Comparison of ENCODE assay signal across 11 cellular contexts in the genomic region with DNA sequence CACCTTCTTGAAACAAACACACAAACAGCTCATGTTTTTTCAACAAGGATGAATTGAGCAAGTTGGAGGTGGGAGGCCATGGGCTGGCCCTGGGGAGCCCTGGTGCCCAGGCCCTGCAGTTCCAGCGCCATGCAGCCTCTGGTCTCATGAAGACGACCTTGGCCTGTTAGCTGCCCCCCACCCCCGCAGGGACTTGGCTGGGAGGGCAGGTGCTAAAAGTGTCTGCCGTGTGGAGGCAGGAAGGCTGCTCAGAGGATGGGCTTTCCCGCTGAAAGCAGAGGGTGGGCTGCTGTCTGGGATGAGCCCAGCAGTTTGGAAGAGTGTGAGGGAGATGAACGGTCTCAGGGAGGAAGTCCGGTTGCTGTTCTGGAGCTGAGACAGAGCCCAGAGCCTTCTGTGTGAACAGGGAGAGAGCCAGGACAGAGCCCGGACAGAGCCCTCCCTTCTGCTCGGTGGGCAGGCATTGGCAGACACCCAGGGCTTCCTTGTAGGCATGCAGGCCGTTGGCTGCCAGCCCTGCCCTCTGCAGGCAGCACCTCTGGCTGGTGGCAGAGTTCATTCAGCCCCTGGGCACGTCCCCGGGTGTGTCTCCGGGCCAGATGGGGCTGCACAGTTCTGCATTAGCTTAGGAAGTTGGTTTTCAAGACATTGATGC. TPM values are rescaled to one million over a fixed set of nuclear protein-coding genes. Genes with fewer than 3 reads are reported as not detected.
A peak's percentile ranks its signal among the peaks of the same experiment; 100 is the strongest.
DNase-seq lines count a peak whose midpoint lies in the region; ATAC-seq and TF ChIP-seq lines count a peak whose summit lies in the region.
"Had no signal": no experiment of that assay in that cellular context is flagged by ENCODE, and none has a peak within 500 bp of the region (broad histone marks: within the 10 kb centered on the region; RNA-seq: fewer than 3 reads in every experiment).

No MANE protein-coding gene starts in this region.

- H3K4me3 ChIP-seq in adipocyte (ENCODE audit: low read length): no peak overlapping the region
- H3K4me3 ChIP-seq: SJSA1 had no signal

- H2AK5ac ChIP-seq in H9 (ENCODE audit: insufficient read length, low read length): no peak overlapping the region

- DNase-seq in H9: no peak
- peak; percentile 53 for DNase-seq in adipocyte (ENCODE audit: low read depth)
- peak; percentile 41 for DNase-seq in iPS-NIHi11 (ENCODE audit: low spot score)
- DNase-seq in sciatic nerve (ENCODE audit: low spot score): peak; percentile 58
- no peak for DNase-seq in NCI-H2107 (lab: John Stamatoyannopoulos, UW)
- no peak for DNase-seq in activated CD8-positive, alpha-beta memory T cell treated with anti-CD3 and anti-CD28 coated beads, Interleukin-2, amount 50 U/mL, for 4 hours
- DNase-seq in stimulated activated CD4-positive, alpha-beta T cell treated with anti-CD3 and anti-CD28 coated beads, Interleukin-2, amount 100 ng/mL, for 24 hours: no peak
- DNase-seq: NCI-H2081, retina had no signal

- no peak for TF ChIP-seq CTCF in H9 (conservative IDR thresholded peaks at IDR 0.05)

- H4K8ac ChIP-seq in H9 (replicated peaks; ENCODE audit: insufficient read length, low read depth, low read length): no peak overlapping the region

- peak; percentile 11 for ATAC-seq in sciatic nerve
- ATAC-seq in HG03108 (IDR thresholded peaks at IDR 0.05; ENCODE audit: unreplicated experiment): no peak

- H3K4me3 Mint-ChIP-seq in H9: no peak overlapping the region

- H2BK20ac ChIP-seq in H9 (ENCODE audit: low read depth, low read length, poor library complexity, severe bottlenecking): no peak overlapping the region

- H2BK5ac ChIP-seq in H9 (ENCODE audit: insufficient read length, low read length): no peak overlapping the region

- H4K5ac ChIP-seq in H9 (ENCODE audit: insufficient read length, low read depth, low read length): no peak overlapping the region

- H3K4me2 ChIP-seq in H9 (ENCODE audit: insufficient read depth, insufficient read length, low read length): no peak overlapping the region

- H3K27me3 ChIP-seq in H9 (ENCODE audit: insufficient read depth, low read length): no peaks in the 10 kb centered on the region
- no peaks in the 10 kb centered on the region for H3K27me3 ChIP-seq in adipocyte (replicated peaks; ENCODE audit: control insufficient read depth, insufficient read depth, low read length)
- H3K27me3 ChIP-seq: SJSA1 had no signal

- intact Hi-C loops in sciatic nerve (cut with DNase I): no loop called here

- H3K79me1 ChIP-seq in H9 (ENCODE audit: insufficient read depth, low read depth, low read length, poor library complexity, severe bottlenecking): no peaks in the 10 kb centered on the region

- no peak overlapping the region for H3K27ac ChIP-seq in H9 (ENCODE audit: insufficient read length, low read depth, low read length)
- H3K27ac ChIP-seq: SJSA1 had no signal

- H3K4me1 Mint-ChIP-seq in H9: peaks cover 18 to 30% of the 10 kb centered on the region in 2 experiments

- no peaks in the 10 kb centered on the region for H3K9me3 ChIP-seq in H9 (ENCODE audit: control insufficient read depth, low read depth, low read length)
- H3K9me3 ChIP-seq in adipocyte (ENCODE audit: control insufficient read depth, low read length): no peaks in the 10 kb centered on the region
- H3K9me3 ChIP-seq: SJSA1 had no signal

- H3K79me2 ChIP-seq in H9 (ENCODE audit: insufficient read depth, low read length): no peaks in the 10 kb centered on the region

- H2BK120ac ChIP-seq in H9 (ENCODE audit: low read depth, low read length, poor library complexity, severe bottlenecking): no peak overlapping the region

- H3K9me3 Mint-ChIP-seq in H9: no peaks in the 10 kb centered on the region

- no peaks in the 10 kb centered on the region for H3K36me3 Mint-ChIP-seq in H9 (ENCODE audit: insufficient read depth in 1 of 3, low read depth in 3 of 3)

- H3K4me1 ChIP-seq in H9 (ENCODE audit: insufficient read depth, low read length) (no peaks in the 10 kb centered on the region), adipocyte (ENCODE audit: control insufficient read depth, insufficient read depth, low read length) (peaks cover 21% of the 10 kb centered on the region)

- no peak overlapping the region for H2BK12ac ChIP-seq in H9 (ENCODE audit: insufficient read length, low read depth, low read length)

- peak overlapping the region; percentile 6 to 78 (median 23); a peak in 3 of 7 replicates for H3K27ac Mint-ChIP-seq in H9

- H3K56ac ChIP-seq in H9 (ENCODE audit: insufficient read length, low read depth, low read length): no peak overlapping the region

- H4K91ac ChIP-seq in H9 (ENCODE audit: insufficient read length, low read depth, low read length): no peak overlapping the region

- WGBS in H9 (ENCODE audit: extremely low coverage, insufficient read length, low lambda C conversion rate): no CpG with 5 or more reads among the region's 13 CpGs

- peaks cover 2% of the 10 kb centered on the region for H4K20me1 ChIP-seq in H9 (ENCODE audit: control insufficient read depth, insufficient read depth, insufficient read length)

- H3K4ac ChIP-seq in H9 (ENCODE audit: low read depth, low read length): no peak overlapping the region

- H3K27me3 Mint-ChIP-seq in H9 (ENCODE audit: low read depth): peaks cover 14% of the 10 kb centered on the region

- H3K23ac ChIP-seq in H9 (ENCODE audit: insufficient read length, low read depth, low read length): no peak overlapping the region

- H3K18ac ChIP-seq in H9 (ENCODE audit: insufficient read length, low read depth, low read length): peak overlapping the region; percentile 28

- no peaks in the 10 kb centered on the region for H3K23me2 ChIP-seq in H9 (ENCODE audit: insufficient read length, low read depth, low read length, poor library complexity, severe bottlenecking)

- no peak overlapping the region for H2BK15ac ChIP-seq in H9 (ENCODE audit: low read depth, low read length)

- H3K36me3 ChIP-seq in adipocyte (ENCODE audit: control insufficient read depth, insufficient read depth, low read length, severe bottlenecking): no peaks in the 10 kb centered on the region
- H3K36me3 ChIP-seq: SJSA1 had no signal

- H3K14ac ChIP-seq in H9 (ENCODE audit: insufficient read depth, low read length): peak overlapping the region; percentile 23; the same call in 1 of the 2 replicates

- H3T11ph ChIP-seq in H9 (ENCODE audit: low read length): no peak overlapping the region

- no peak overlapping the region for H2AFZ ChIP-seq in H9 (ENCODE audit: low read length)

- no peak overlapping the region for H3K9ac ChIP-seq in H9 (ENCODE audit: extremely low read depth, insufficient read length, low read length)
- H3K9ac ChIP-seq in adipocyte (ENCODE audit: low read length): no peak overlapping the region

RNA-seq across cellular contexts. Expression of a gene that starts 18.7 kb away (rescaled TPM):
- total RNA-seq in H9 (2021) (0.37 TPM in 1 of 2 replicates, not detected in the other), sciatic nerve (0.94 TPM)

Comparison
In these comparisons a context has a peak if more than half of its experiments do, and no peak if none do; other contexts are left out.
1. DNase-seq: peak in adipocyte (single experiment), iPS-NIHi11 (single experiment) and sciatic nerve (single experiment); none in H9 (single experiment), NCI-H2107 (single experiment), activated CD8-positive, alpha-beta memory T cell treated with anti-CD3 and anti-CD28 coated beads, Interleukin-2, amount 50 U/mL, for 4 hours (single experiment) and stimulated activated CD4-positive, alpha-beta T cell treated with anti-CD3 and anti-CD28 coated beads, Interleukin-2, amount 100 ng/mL, for 24 hours (0 of 2).